Comparison of ENCODE assay signal across 10 cellular contexts in genomic region chr7:112272921-112273561, GRCh38.
A peak's percentile ranks its signal among the peaks of the same experiment; 100 is the strongest.
DNase-seq lines count a peak whose midpoint lies in the region; ATAC-seq and TF ChIP-seq lines count a peak whose summit lies in the region.
"Had no signal": no experiment of that assay in that cellular context is flagged by ENCODE, and none has a peak within 500 bp of the region (broad histone marks: within the 10 kb centered on the region; RNA-seq: fewer than 3 reads in every experiment).

No MANE protein-coding gene starts in this region.

- H3K27me3 ChIP-seq in iPS-20b (ENCODE audit: insufficient read depth, low read length) = no peaks in the 10 kb centered on the region
- H3K27me3 ChIP-seq in WERI-Rb-1 (ENCODE audit: insufficient read depth, low read depth, severe bottlenecking) = no peaks in the 10 kb centered on the region
- H3K27me3 ChIP-seq: body of pancreas had no signal

- H3K9me3 ChIP-seq in iPS-20b (ENCODE audit: insufficient read depth, low read depth, low read length) = no peaks in the 10 kb centered on the region
- no peaks in the 10 kb centered on the region for H3K9me3 ChIP-seq in WERI-Rb-1 (ENCODE audit: severe bottlenecking)
- H3K9me3 ChIP-seq: body of pancreas had no signal

- H3K4me3 ChIP-seq in iPS-20b (ENCODE audit: low read length) (no peak overlapping the region), WERI-Rb-1 (ENCODE audit: low read depth, low read length) (no peak overlapping the region)
- H3K4me3 ChIP-seq: body of pancreas had no signal

- no peak overlapping the region for H3K9ac ChIP-seq in iPS-20b (ENCODE audit: low read depth, low read length)

- H3K36me3 ChIP-seq in iPS-20b (ENCODE audit: insufficient read depth, low read depth, low read length) (no peaks in the 10 kb centered on the region), WERI-Rb-1 (no peaks in the 10 kb centered on the region)

- peak overlapping the region; percentile 5 for H3K27ac ChIP-seq in iPS-20b (ENCODE audit: low read length)
- no peak overlapping the region for H3K27ac ChIP-seq in WERI-Rb-1
- H3K27ac ChIP-seq: body of pancreas had no signal

- H3K4me1 ChIP-seq in iPS-20b (ENCODE audit: insufficient read depth, low read length) = peaks cover 7% of the 10 kb centered on the region
- H3K4me1 ChIP-seq: body of pancreas had no signal

- ATAC-seq in GM21529 (IDR thresholded peaks at IDR 0.05; ENCODE audit: unreplicated experiment) = no peak
- ATAC-seq: body of pancreas had no signal

- DNase-seq in DMS153 (lab: John Stamatoyannopoulos, UW) (peak; percentile 64), H4 (ENCODE audit: low spot score) (peak; percentile 41), SHP77 (lab: John Stamatoyannopoulos, UW) (peak; percentile 87 to 88), WERI-Rb-1 (no peak), HCEC 1CT (no peak)
- DNase-seq in activated CD4-positive, alpha-beta T cell treated with anti-CD3 and anti-CD28 coated beads, Interleukin-2, amount 50 U/mL, for 48 hours = no peak
- DNase-seq: activated CD8-positive, alpha-beta memory T cell treated with anti-CD3 and anti-CD28 coated beads for 24 hours had no signal

- TF ChIP-seq CTCF in WERI-Rb-1 (IDR thresholded peaks at IDR 0.05; ENCODE audit: low read depth, low read length) = no peak

Comparison
In these comparisons a context has a peak if more than half of its experiments do, and no peak if none do; other contexts are left out.
1. DNase-seq: peak in DMS153 (single experiment), H4 (single experiment) and SHP77 (2 of 2); none in WERI-Rb-1 (single experiment), HCEC 1CT (single experiment) and activated CD4-positive, alpha-beta T cell treated with anti-CD3 and anti-CD28 coated beads, Interleukin-2, amount 50 U/mL, for 48 hours (0 of 2).